ENCODE assay signal across 11 cellular contexts in the genomic region with DNA sequence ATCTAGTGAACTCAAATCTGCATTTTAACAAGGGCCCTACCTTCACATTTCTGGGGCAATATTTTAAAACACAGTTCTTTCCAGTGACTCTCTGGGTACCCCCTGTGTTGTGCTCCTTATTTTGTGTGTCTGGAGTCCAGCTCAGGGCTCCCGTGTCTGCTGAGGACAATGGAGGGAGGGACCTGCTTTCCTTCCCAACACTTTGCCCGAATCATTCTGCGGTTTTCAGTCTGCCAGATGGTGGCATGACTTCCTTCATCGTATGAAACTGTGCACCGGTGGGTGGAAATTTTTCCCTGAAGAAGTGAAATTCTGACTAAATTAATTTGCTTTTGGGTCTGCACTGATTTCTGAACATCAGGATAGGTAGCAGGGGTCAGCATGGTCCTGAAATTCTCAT.
DNase-seq lines count a peak whose midpoint lies in the region; ATAC-seq and TF ChIP-seq lines count a peak whose summit lies in the region.
"Had no signal": no experiment of that assay in that cellular context is flagged by ENCODE, and none has a peak within 500 bp of the region (broad histone marks: within the 10 kb centered on the region; RNA-seq: fewer than 3 reads in every experiment).

No MANE protein-coding gene starts in this region.

- peaks cover 25% of the 10 kb centered on the region for H3K4me1 ChIP-seq in DND-41 (ENCODE audit: insufficient read depth, low read length)
- peaks cover 0 to 21% (median 13%) of the 10 kb centered on the region in 4 donors for H3K4me1 ChIP-seq in esophagus muscularis mucosa
- H3K4me1 ChIP-seq in GM23338 (ENCODE audit: insufficient read depth) = peaks cover 39% of the 10 kb centered on the region
- peaks cover 8% of the 10 kb centered on the region; the same call in 1 of the 2 replicates for H3K4me1 ChIP-seq in H9 (ENCODE audit: insufficient read depth, low read length)

- H3K9ac ChIP-seq in DND-41 (ENCODE audit: low read depth, low read length) (peak overlapping the region; percentile 62), H9 (ENCODE audit: extremely low read depth, insufficient read length, low read length) (no peak overlapping the region)

- no peak overlapping the region for H3K23ac ChIP-seq in H9 (ENCODE audit: insufficient read length, low read depth, low read length)

- DNase-seq in AG20443 (ENCODE audit: low spot score) (peak; percentile 50), DND-41 (peak; percentile 54), NCI-H69 (lab: John Stamatoyannopoulos, UW) (peak; percentile 94), esophagus muscularis mucosa (ENCODE audit: extremely low spot score) (no peak), SIG-M5 (lab: John Stamatoyannopoulos, UW) (no peak), GM23338 (ENCODE audit: low spot score) (no peak), H9 (no peak)
- DNase-seq: Karpas-422; left colon; stimulated activated CD8-positive, alpha-beta memory T cell treated with anti-CD3 and anti-CD28 coated beads, Interleukin-4, amount 100 ng/mL, for 48 hours had no signal

- no peak overlapping the region for H4K8ac ChIP-seq in H9 (replicated peaks; ENCODE audit: insufficient read length, low read depth, low read length)

- H2BK15ac ChIP-seq in H9 (ENCODE audit: low read depth, low read length) = no peak overlapping the region

- no peaks in the 10 kb centered on the region for H3K9me3 ChIP-seq in DND-41 (ENCODE audit: insufficient read depth, low read length, severe bottlenecking)
- no peaks in the 10 kb centered on the region for H3K9me3 ChIP-seq in esophagus muscularis mucosa
- no peaks in the 10 kb centered on the region for H3K9me3 ChIP-seq in H9 (ENCODE audit: control insufficient read depth, low read depth, low read length)

- H3K18ac ChIP-seq in H9 (ENCODE audit: insufficient read length, low read depth, low read length) = no peak overlapping the region

- H3K23me2 ChIP-seq in H9 (ENCODE audit: insufficient read length, low read depth, low read length, poor library complexity, severe bottlenecking) = no peaks in the 10 kb centered on the region

- H4K20me1 ChIP-seq in DND-41 (ENCODE audit: insufficient read depth, low read length) (no peaks in the 10 kb centered on the region), GM23338 (replicated peaks; ENCODE audit: insufficient read depth) (no peaks in the 10 kb centered on the region), H9 (ENCODE audit: control insufficient read depth, insufficient read depth, insufficient read length) (no peaks in the 10 kb centered on the region)

- no peaks in the 10 kb centered on the region for H3K79me2 ChIP-seq in DND-41 (ENCODE audit: insufficient read depth, low read length)
- no peaks in the 10 kb centered on the region for H3K79me2 ChIP-seq in GM23338 (replicated peaks; ENCODE audit: insufficient read depth)
- H3K79me2 ChIP-seq in H9 (ENCODE audit: insufficient read depth, low read length) = no peaks in the 10 kb centered on the region

- ATAC-seq in DND-41 (ENCODE audit: insufficient read depth, low read depth) (peak; percentile 72), HG02571 (IDR thresholded peaks at IDR 0.05; ENCODE audit: unreplicated experiment) (no peak), GM23338 (no peak)
- ATAC-seq: left colon had no signal

- no peak overlapping the region for H4K91ac ChIP-seq in H9 (ENCODE audit: insufficient read length, low read depth, low read length)

- H3K4me3 ChIP-seq in DND-41 (ENCODE audit: low read depth in 1 of 2, low read length in 2 of 2) = peak overlapping the region; percentile 19 to 56; a peak in 3 of 4 replicates
- peak overlapping the region in 1 of 4 donors; percentile 16 for H3K4me3 ChIP-seq in esophagus muscularis mucosa
- no peak overlapping the region for H3K4me3 ChIP-seq in GM23338

- WGBS in esophagus muscularis mucosa = 68% methylated on average over 5 of the region's 5 CpGs
- WGBS in H9 (ENCODE audit: extremely low coverage, insufficient read length, low lambda C conversion rate) = no CpG with 5 or more reads among the region's 5 CpGs

- no peak for TF ChIP-seq POLR2A in esophagus muscularis mucosa (IDR thresholded peaks at IDR 0.05; ENCODE audit: low read depth)

- H3K27me3 ChIP-seq in DND-41 (ENCODE audit: insufficient read depth, low read length, poor library complexity) (no peaks in the 10 kb centered on the region), esophagus muscularis mucosa (no peaks in the 10 kb centered on the region), GM23338 (ENCODE audit: insufficient read depth) (no peaks in the 10 kb centered on the region), H9 (ENCODE audit: insufficient read depth, low read length) (no peaks in the 10 kb centered on the region)

- no peaks in the 10 kb centered on the region for H3K79me1 ChIP-seq in H9 (ENCODE audit: insufficient read depth, low read depth, low read length, poor library complexity, severe bottlenecking)

- H3K4me3 Mint-ChIP-seq in GM23338 = no peak overlapping the region
- no peak overlapping the region for H3K4me3 Mint-ChIP-seq in H9

- H3K27me3 Mint-ChIP-seq in GM23338 (ENCODE audit: insufficient read depth, low read depth, poor library complexity) = peaks cover 1% of the 10 kb centered on the region
- H3K27me3 Mint-ChIP-seq in H9 (ENCODE audit: low read depth) = no peaks in the 10 kb centered on the region

- no peaks in the 10 kb centered on the region for H3F3A ChIP-seq in GM23338 (replicated peaks; ENCODE audit: low read depth)

- no peak overlapping the region for H3K14ac ChIP-seq in H9 (ENCODE audit: insufficient read depth, low read length)

- intact Hi-C loops in esophagus muscularis mucosa (cut with DNase I) = no loop called here

- no peak overlapping the region for H3T11ph ChIP-seq in H9 (ENCODE audit: low read length)

- TF ChIP-seq CTCF in DND-41 (IDR thresholded peaks at IDR 0.05; ENCODE audit: borderline replicate concordance, extremely low read depth, low read length, poor library complexity, severe bottlenecking) = peak; percentile 28
- no peak for TF ChIP-seq CTCF in esophagus muscularis mucosa (IDR thresholded peaks at IDR 0.05)
- no peak for TF ChIP-seq CTCF in GM23338 (conservative IDR thresholded peaks at IDR 0.05; ENCODE audit: low read depth in 2 of 2)
- no peak for TF ChIP-seq CTCF in H9 (conservative IDR thresholded peaks at IDR 0.05)

- H3K27ac Mint-ChIP-seq in GM23338 (no peak overlapping the region), H9 (peak overlapping the region in 1 of 3 experiments; percentile 42; a peak in 1 of 7 replicates)

- H2BK20ac ChIP-seq in H9 (ENCODE audit: low read depth, low read length, poor library complexity, severe bottlenecking) = no peak overlapping the region

- peaks cover 6% of the 10 kb centered on the region; the same call in 1 of the 2 replicates for H3K9me2 ChIP-seq in GM23338 (ENCODE audit: insufficient read depth)

- H2BK5ac ChIP-seq in H9 (ENCODE audit: insufficient read length, low read length) = no peak overlapping the region

- H3K9me3 Mint-ChIP-seq in GM23338 (peaks cover 6% of the 10 kb centered on the region; the same call in 1 of the 3 replicates), H9 (peaks cover under 1 to 4% of the 10 kb centered on the region in 2 experiments)

- H3K4ac ChIP-seq in H9 (ENCODE audit: low read depth, low read length) = no peak overlapping the region

- H2AK5ac ChIP-seq in H9 (ENCODE audit: insufficient read length, low read length) = no peak overlapping the region

- H4K5ac ChIP-seq in H9 (ENCODE audit: insufficient read length, low read depth, low read length) = no peak overlapping the region

- peak overlapping the region; percentile 65 for H2AFZ ChIP-seq in DND-41 (ENCODE audit: low read depth, low read length)
- no peak overlapping the region for H2AFZ ChIP-seq in GM23338
- no peak overlapping the region for H2AFZ ChIP-seq in H9 (ENCODE audit: low read length)

- H3K36me3 Mint-ChIP-seq in GM23338 (ENCODE audit: low read depth) = peaks cover under 1% of the 10 kb centered on the region; the same call in 1 of the 3 replicates
- peaks cover 0 to 8% (median 3%) of the 10 kb centered on the region in 3 experiments; a peak in 4 of 7 replicates for H3K36me3 Mint-ChIP-seq in H9 (ENCODE audit: insufficient read depth in 1 of 3, low read depth in 3 of 3)

- H2BK120ac ChIP-seq in H9 (ENCODE audit: low read depth, low read length, poor library complexity, severe bottlenecking) = no peak overlapping the region

- TF ChIP-seq EP300 in esophagus muscularis mucosa (IDR thresholded peaks at IDR 0.05) = no peak

- no peak overlapping the region for H2BK12ac ChIP-seq in H9 (ENCODE audit: insufficient read length, low read depth, low read length)

- peak overlapping the region; percentile 96 for H3K27ac ChIP-seq in DND-41 (ENCODE audit: low read length)
- peak overlapping the region; percentile 17 to 44 (median 27) for H3K27ac ChIP-seq in esophagus muscularis mucosa (replicated peaks in 1 of 4)
- H3K27ac ChIP-seq in GM23338 (ENCODE audit: low read depth) = no peak overlapping the region
- no peak overlapping the region for H3K27ac ChIP-seq in H9 (ENCODE audit: insufficient read length, low read depth, low read length)

- H3K4me1 Mint-ChIP-seq in GM23338 (peaks cover 24% of the 10 kb centered on the region), H9 (peaks cover 41% of the 10 kb centered on the region in 2 experiments)

- H3K4me2 ChIP-seq in DND-41 (ENCODE audit: insufficient read depth, low read length) (peak overlapping the region; percentile 75), GM23338 (no peak overlapping the region), H9 (ENCODE audit: insufficient read depth, insufficient read length, low read length) (no peak overlapping the region)

- no peak overlapping the region for H3K56ac ChIP-seq in H9 (ENCODE audit: insufficient read length, low read depth, low read length)

- H3K36me3 ChIP-seq in DND-41 (ENCODE audit: insufficient read depth, low read length) = no peaks in the 10 kb centered on the region
- no peaks in the 10 kb centered on the region for H3K36me3 ChIP-seq in esophagus muscularis mucosa
- H3K36me3 ChIP-seq in GM23338 (ENCODE audit: insufficient read depth) = no peaks in the 10 kb centered on the region

TF ChIP-seq in GM23338, 12 proteins besides CTCF, POLR2A, EP300 and RAD21 (continues in another document):
- TF ChIP-seq ZNF114 (CRISPR knock-in tag; IDR thresholded peaks at IDR 0.05) = no peak
- no peak for TF ChIP-seq STAT1 (IDR thresholded peaks at IDR 0.05; ENCODE audit: unreplicated experiment)
- TF ChIP-seq ZNF331 (CRISPR knock-in tag; IDR thresholded peaks at IDR 0.05; ENCODE audit: low read depth) = no peak
- TF ChIP-seq, protein P1, sequence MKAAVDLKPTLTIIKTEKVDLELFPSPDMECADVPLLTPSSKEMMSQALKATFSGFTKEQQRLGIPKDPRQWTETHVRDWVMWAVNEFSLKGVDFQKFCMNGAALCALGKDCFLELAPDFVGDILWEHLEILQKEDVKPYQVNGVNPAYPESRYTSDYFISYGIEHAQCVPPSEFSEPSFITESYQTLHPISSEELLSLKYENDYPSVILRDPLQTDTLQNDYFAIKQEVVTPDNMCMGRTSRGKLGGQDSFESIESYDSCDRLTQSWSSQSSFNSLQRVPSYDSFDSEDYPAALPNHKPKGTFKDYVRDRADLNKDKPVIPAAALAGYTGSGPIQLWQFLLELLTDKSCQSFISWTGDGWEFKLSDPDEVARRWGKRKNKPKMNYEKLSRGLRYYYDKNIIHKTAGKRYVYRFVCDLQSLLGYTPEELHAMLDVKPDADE (IDR thresholded peaks at IDR 0.05) = no peak
- no peak for TF ChIP-seq NANOG (IDR thresholded peaks at IDR 0.05; ENCODE audit: borderline replicate concordance)
- TF ChIP-seq EZH2 (IDR thresholded peaks at IDR 0.05; ENCODE audit: low read depth, unreplicated experiment) = no peak
- TF ChIP-seq JUNB (IDR thresholded peaks at IDR 0.05; ENCODE audit: unreplicated experiment) = no peak

Comparison
In these comparisons a context has a peak if more than half of its experiments do, and no peak if none do; other contexts are left out.
1. DNase-seq: peak in AG20443 (single experiment), DND-41 (single experiment) and NCI-H69 (single experiment); none in esophagus muscularis mucosa (single experiment), SIG-M5 (single experiment), GM23338 (single experiment) and H9 (single experiment).
2. H3K27ac ChIP-seq: peak in DND-41 (single experiment) and esophagus muscularis mucosa (4 of 4); none in GM23338 (single experiment) and H9 (single experiment).